Comparison of ENCODE assay signal across 8 cellular contexts in the genomic region with DNA sequence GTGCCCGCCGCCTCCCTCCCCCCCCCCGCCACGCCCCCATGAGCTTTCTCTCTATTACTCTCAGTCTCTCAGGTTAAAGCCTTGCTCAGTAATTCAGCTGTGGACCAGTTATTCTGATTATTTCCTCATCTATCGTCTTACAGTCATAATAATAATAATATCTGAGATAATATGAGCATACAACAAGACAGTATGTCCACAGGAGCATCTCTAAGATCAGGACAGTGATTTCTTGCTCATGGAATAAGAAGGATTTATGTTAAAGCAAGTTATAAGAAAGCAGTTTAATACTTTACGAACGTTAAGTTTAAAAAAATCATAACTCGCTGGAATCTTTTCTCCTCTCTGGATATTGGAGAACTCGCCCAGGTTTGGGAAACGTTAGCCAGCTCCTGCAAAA. TPM values are rescaled to one million over a fixed set of nuclear protein-coding genes. Genes with fewer than 3 reads are reported as not detected.
DNase-seq lines count a peak whose midpoint lies in the region; ATAC-seq and TF ChIP-seq lines count a peak whose summit lies in the region.

No MANE protein-coding gene starts in this region.

- H3K36me3 ChIP-seq in cardiac muscle cell (no peaks in the 10 kb centered on the region), urinary bladder (ENCODE audit: insufficient read depth) (no peaks in the 10 kb centered on the region)

- peak overlapping the region; percentile 17 for H3K4me3 ChIP-seq in cardiac muscle cell
- peak overlapping the region; percentile 30 for H3K4me3 ChIP-seq in mononuclear cell (ENCODE audit: low read length)
- H3K4me3 ChIP-seq in urinary bladder (ENCODE audit: low read depth, low read length): peak overlapping the region; percentile 46

- TF ChIP-seq CTCF in cardiac muscle cell (IDR thresholded peaks at IDR 0.05; ENCODE audit: low read depth, low read length): no peak

- peaks cover 16% of the 10 kb centered on the region for H3K4me1 ChIP-seq in cardiac muscle cell (ENCODE audit: low read depth)
- H3K4me1 ChIP-seq in mononuclear cell (ENCODE audit: insufficient read depth, low read length): peaks cover 10% of the 10 kb centered on the region
- H3K4me1 ChIP-seq in urinary bladder (ENCODE audit: insufficient read depth): no peaks in the 10 kb centered on the region

- DNase-seq in cardiac muscle cell (ENCODE audit: low read depth in 1 of 2, low spot score in 1 of 2) (no peak), cardiac septum (ENCODE audit: low spot score) (no peak), KG1 (lab: John Stamatoyannopoulos, UW) (no peak)

- ATAC-seq in HG03342 (IDR thresholded peaks at IDR 0.05; ENCODE audit: unreplicated experiment): no peak
- ATAC-seq in GM21529 (IDR thresholded peaks at IDR 0.05; ENCODE audit: unreplicated experiment): no peak

- H3K9me3 ChIP-seq in cardiac muscle cell (ENCODE audit: low read depth) (no peaks in the 10 kb centered on the region), mononuclear cell (ENCODE audit: low read depth, low read length) (no peaks in the 10 kb centered on the region)

- intact Hi-C loops in cardiac septum (cut with DNase I): loop anchor here (1.0 to 5.0 kb wide), 2 partner anchors 18 to 71 kb away; no protein-coding TSS in a partner anchor

- H3K27me3 ChIP-seq in cardiac muscle cell: no peaks in the 10 kb centered on the region
- peaks cover 7% of the 10 kb centered on the region for H3K27me3 ChIP-seq in mononuclear cell (ENCODE audit: insufficient read depth, low read length)

- H3K27ac ChIP-seq in cardiac muscle cell: peak overlapping the region; percentile 98
- peak overlapping the region; percentile 94 for H3K27ac ChIP-seq in cingulate gyrus (ENCODE audit: low read depth, low read length)
- peak overlapping the region; percentile 70 for H3K27ac ChIP-seq in urinary bladder (ENCODE audit: low read depth)

- WGBS in urinary bladder: 4% methylated on average over 10 of the region's 10 CpGs

RNA-seq across cellular contexts. Expression of a gene that starts 0.7 kb away (rescaled TPM):
- 27.7 and 33.0 TPM in 2 replicates for total RNA-seq in cardiac muscle cell
- polyA plus RNA-seq in cardiac muscle cell: 18.6 and 22.9 TPM in 2 replicates
- total RNA-seq in cardiac septum: 57.6 TPM
- total RNA-seq in mononuclear cell: 0.21 TPM
- total RNA-seq in urinary bladder: 34.3 TPM
- polyA plus RNA-seq in urinary bladder: 163 TPM

Comparison
In these comparisons a context has a peak if more than half of its experiments do, and no peak if none do; other contexts are left out.
1. RNA of a gene that starts 0.7 kb away (total RNA-seq): 57.6 TPM in cardiac septum (single experiment), 34.3 TPM in urinary bladder (single experiment) and 27.7 to 33.0 TPM in cardiac muscle cell; 0.21 TPM in mononuclear cell (single experiment); every median in the first group is over 10 times any median in the second.
2. Peak in every context shown above with its lines, with median percentiles within 50 percentile points of each other: H3K27ac ChIP-seq and H3K4me3 ChIP-seq.